In the genomic region with DNA sequence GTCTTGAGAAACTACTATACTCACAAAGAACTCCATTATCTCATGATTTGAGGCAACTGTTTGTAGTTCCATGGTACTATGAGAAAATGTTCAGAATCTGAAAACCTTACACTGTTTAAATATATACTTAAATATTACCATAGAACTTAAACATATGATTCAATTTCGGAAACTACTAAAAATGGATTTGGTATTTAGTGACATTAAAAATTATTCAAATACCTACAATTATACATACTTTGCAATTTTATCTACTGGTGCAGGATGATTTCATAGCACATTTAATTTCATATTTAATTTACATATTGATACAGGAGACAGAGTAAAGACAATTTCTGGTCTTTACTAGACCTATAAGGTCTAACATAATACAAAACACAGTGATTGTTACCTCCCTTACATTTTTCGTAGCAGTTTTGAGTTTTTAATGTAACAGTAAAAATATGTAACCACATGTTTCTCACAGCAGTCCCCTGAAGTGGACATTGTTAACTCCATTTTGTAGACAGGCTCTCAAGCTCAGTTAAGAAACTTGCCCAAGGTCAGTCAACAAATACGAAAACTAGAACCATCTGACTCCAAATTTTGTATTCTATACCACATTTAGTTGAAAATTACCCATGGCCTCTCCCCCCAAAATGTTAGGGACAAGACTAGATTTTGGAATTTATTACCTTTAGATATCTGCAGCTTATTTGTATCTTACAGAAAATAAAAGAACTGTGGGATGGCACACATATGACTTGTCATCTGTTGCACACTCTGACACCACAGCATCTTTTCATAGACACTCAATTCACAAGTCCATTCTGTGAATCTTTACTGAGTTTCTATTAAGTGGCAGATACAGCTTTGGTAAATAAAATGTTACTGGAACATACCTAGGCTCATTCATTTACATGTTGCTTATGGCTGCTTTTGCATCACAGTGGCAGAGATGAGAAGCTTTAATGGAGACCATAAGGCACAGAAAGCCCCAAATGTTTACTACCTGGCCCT, we compare ENCODE assay signal across 17 cellular contexts.
"Had no signal": no experiment of that assay in that cellular context is flagged by ENCODE, and none has a peak within 500 bp of the region (broad histone marks: within the 10 kb centered on the region; RNA-seq: fewer than 3 reads in every experiment).

No MANE protein-coding gene starts in this region.

- ATAC-seq: foreskin keratinocyte, left lung, T-cell had no signal

- H3K27ac ChIP-seq: brain microvascular endothelial cell, coronary artery, foreskin keratinocyte, left lung, neural progenitor cell, prostate gland, right atrium auricular region, skin epidermis, tibial nerve, uterus had no signal

- H3K36me3 Mint-ChIP-seq: neural progenitor cell had no signal

- H3K27ac Mint-ChIP-seq: neural progenitor cell; stimulated activated naive CD8-positive, alpha-beta T cell treated with anti-CD3 and anti-CD28 coated beads, Interleukin-15, Interleukin-2, amounts not matched to agents 100 ng/mL and 50 ng/mL, for 24 hours had no signal

- H3K27me3 ChIP-seq: brain microvascular endothelial cell, foreskin keratinocyte, left lung, neural progenitor cell, right atrium auricular region, tibial nerve, uterus had no signal

- H2AFZ ChIP-seq: neural progenitor cell had no signal

- H3K9ac ChIP-seq: neural progenitor cell had no signal

- H3K27me3 Mint-ChIP-seq: central memory CD8-positive, alpha-beta T cell; stimulated activated naive CD8-positive, alpha-beta T cell treated with anti-CD3 and anti-CD28 coated beads, Interleukin-15, Interleukin-2, amounts not matched to agents 100 ng/mL and 50 ng/mL, for 24 hours; T-cell had no signal

- H3K4me3 ChIP-seq: coronary artery, left lung, neural progenitor cell, prostate gland, right atrium auricular region, skin epidermis, tibial nerve, uterus had no signal

- H3K4me2 ChIP-seq: neural progenitor cell had no signal

- H3K4me3 Mint-ChIP-seq: neural progenitor cell; stimulated activated naive CD8-positive, alpha-beta T cell treated with anti-CD3 and anti-CD28 coated beads, Interleukin-15, Interleukin-2, amounts not matched to agents 100 ng/mL and 50 ng/mL, for 24 hours; T-cell had no signal

- H3K4me1 ChIP-seq: prostate gland, uterus had no signal

- H3K36me3 ChIP-seq: brain microvascular endothelial cell, neural progenitor cell, prostate gland, right atrium auricular region, uterus had no signal

- H3K9me3 ChIP-seq: left lung, prostate gland, right atrium auricular region, tibial nerve, uterus had no signal

- H3K9me3 Mint-ChIP-seq: central memory CD8-positive, alpha-beta T cell; neural progenitor cell; stimulated activated naive CD8-positive, alpha-beta T cell treated with anti-CD3 and anti-CD28 coated beads, Interleukin-15, Interleukin-2, amounts not matched to agents 100 ng/mL and 50 ng/mL, for 24 hours; T-cell had no signal

- DNase-seq: activated CD4-positive, alpha-beta T cell treated with anti-CD3 and anti-CD28 coated beads, Interleukin-2, amount 50 U/mL, for 1 hour; activated CD8-positive, alpha-beta memory T cell treated with anti-CD3 and anti-CD28 coated beads, Interleukin-2, amount 50 U/mL, for 4 hours; activated naive CD4-positive, alpha-beta T cell; brain microvascular endothelial cell; foreskin keratinocyte; hypothalamus; left lung; T-cell; uterus had no signal
